ENCODE assay signal across 13 cellular contexts in genomic region chr9:121888438-121888775, GRCh38.
A peak's percentile ranks its signal among the peaks of the same experiment; 100 is the strongest.
DNase-seq lines count a peak whose midpoint lies in the region; ATAC-seq lines count a peak whose summit lies in the region.
"Had no signal": no experiment of that assay in that cellular context is flagged by ENCODE, and none has a peak within 500 bp of the region (broad histone marks: within the 10 kb centered on the region; RNA-seq: fewer than 3 reads in every experiment).

No MANE protein-coding gene starts in this region.

- DNase-seq in A172 (ENCODE audit: low spot score): peak; percentile 87
- DNase-seq in GM04504 (ENCODE audit: low read depth): peak; percentile 64
- peak; percentile 31 for DNase-seq in amniotic stem cell (lab: John Stamatoyannopoulos, UW)
- DNase-seq in left ventricle myocardium superior: no peak
- DNase-seq in activated CD4-positive, CD25-positive, alpha-beta regulatory T cell treated with anti-CD3 and anti-CD28 coated beads, Interleukin-2, amount 50 U/mL, for 72 hours: no peak
- no peak for DNase-seq in 8988T
- no peak for DNase-seq in DMS79 treated with DMSO at 0.1 percent for 48 hours (lab: John Stamatoyannopoulos, UW)
- no peak for DNase-seq in stimulated activated CD8-positive, alpha-beta memory T cell treated with anti-CD3 and anti-CD28 coated beads, Interleukin-4, amount 100 ng/mL, for 48 hours
- DNase-seq: activated CD4-positive, alpha-beta T cell treated with anti-CD3 and anti-CD28 coated beads for 4 hours; CD4-positive, CD25-positive, alpha-beta regulatory T cell; NCI-H1092; NCI-H524 treated with DMSO at 0.1 percent for 48 hours; stimulated activated CD4-positive, alpha-beta T cell treated with anti-CD3 and anti-CD28 coated beads, Interleukin-2, amount 100 ng/mL, for 48 hours had no signal

- ATAC-seq in left ventricle myocardium superior: peak; percentile 37

- intact Hi-C loops in left ventricle myocardium superior (cut with micrococcal nuclease): no loop called here

Comparison
In these comparisons a context has a peak if more than half of its experiments do, and no peak if none do; other contexts are left out.
1. DNase-seq: peak in A172 (single experiment), GM04504 (single experiment) and amniotic stem cell (single experiment); none in left ventricle myocardium superior (single experiment), activated CD4-positive, CD25-positive, alpha-beta regulatory T cell treated with anti-CD3 and anti-CD28 coated beads, Interleukin-2, amount 50 U/mL, for 72 hours (single experiment), 8988T (single experiment), DMS79 treated with DMSO at 0.1 percent for 48 hours (single experiment) and stimulated activated CD8-positive, alpha-beta memory T cell treated with anti-CD3 and anti-CD28 coated beads, Interleukin-4, amount 100 ng/mL, for 48 hours (single experiment).